20 cellular contexts compared by ENCODE assay signal in genomic region chr11:73989156-73989555, GRCh38. TPM values are rescaled to one million over a fixed set of nuclear protein-coding genes. Genes with fewer than 3 reads are reported as not detected.
DNase-seq lines count a peak whose midpoint lies in the region; ATAC-seq, FAIRE-seq and TF ChIP-seq lines count a peak whose summit lies in the region.
"Had no signal": no experiment of that assay in that cellular context is flagged by ENCODE, and none has a peak within 500 bp of the region (broad histone marks: within the 10 kb centered on the region; RNA-seq: fewer than 3 reads in every experiment).

No MANE protein-coding gene starts in this region.

- peak overlapping the region; percentile 22 for H3K4me2 ChIP-seq in Karpas-422 (ENCODE audit: low read depth, low read length, poor library complexity, severe bottlenecking)

- H3K9me3 Mint-ChIP-seq in WTC11 (no peaks in the 10 kb centered on the region), T-cell (no peaks in the 10 kb centered on the region)
- H3K9me3 Mint-ChIP-seq in activated T-cell treated with anti-CD3 and anti-CD28 coated beads, Interleukin-2, amount 50 U/mL, for 72 hours = no peaks in the 10 kb centered on the region
- H3K9me3 Mint-ChIP-seq: nephron progenitor cell had no signal

- no peak for FAIRE-seq in RCC 7860 (lab: Jason Lieb, UNC)
- FAIRE-seq in D721Med (lab: Jason Lieb, UNC) = no peak

- no peak overlapping the region for H3K4me3 Mint-ChIP-seq in WTC11
- no peak overlapping the region for H3K4me3 Mint-ChIP-seq in T-cell
- no peak overlapping the region for H3K4me3 Mint-ChIP-seq in activated T-cell treated with anti-CD3 and anti-CD28 coated beads, Interleukin-2, amount 50 U/mL, for 72 hours
- H3K4me3 Mint-ChIP-seq: nephron progenitor cell had no signal

- no peak overlapping the region for H2AFZ ChIP-seq in Karpas-422 (ENCODE audit: low read length)

- H3K9me2 ChIP-seq in Karpas-422 (replicated peaks; ENCODE audit: insufficient read depth, low read length) = no peaks in the 10 kb centered on the region

- peaks cover 62% of the 10 kb centered on the region for H3K4me1 ChIP-seq in Karpas-422 (ENCODE audit: low read length)
- H3K4me1 ChIP-seq: prostate gland had no signal

- TF ChIP-seq CTCF in WTC11 (IDR thresholded peaks at IDR 0.05) (0 out of 2 replicates have a peak, but pooled peaks have one; percentile 16), D721Med (IDR thresholded peaks at IDR 0.05; ENCODE audit: insufficient read depth, missing control alignments) (no peak)

- H3K9ac ChIP-seq in Karpas-422 (ENCODE audit: low read length) = no peak overlapping the region

- no peaks in the 10 kb centered on the region for H3K79me2 ChIP-seq in Karpas-422 (ENCODE audit: low read length)

- ATAC-seq in WTC11 (no peak; the same call in 1 of the 2 replicates), T-cell (replicated peaks in 1 of 4) (no peak)
- ATAC-seq in activated T-cell treated with anti-CD3 and anti-CD28 coated beads, Interleukin-2, amount 50 U/mL, for 72 hours (replicated peaks in 1 of 2) = no peak

- DNase-seq in 8988T = peak; percentile 17
- DNase-seq in EH (ENCODE audit: low read depth) = peak; percentile 21
- DNase-seq in Karpas-422 = peak; percentile 42
- DNase-seq in WTC11 (ENCODE audit: low spot score) = no peak
- DNase-seq in RCC 7860 (ENCODE audit: low spot score) = no peak
- DNase-seq in T-cell = no peak
- no peak for DNase-seq in D721Med (ENCODE audit: insufficient read length, low spot score)
- no peak for DNase-seq in activated T-cell treated with anti-CD3 and anti-CD28 coated beads, Interleukin-2, amount 50 U/mL, for 72 hours
- DNase-seq: activated gamma-delta T cell; amygdala; Calu3; cerebellar nuclear complex; effector CD8-positive, alpha-beta T cell; hypothalamus; kidney glomerular epithelial cell; NCI-H1105 treated with DMSO at 0.1 percent for 48 hours; nephron progenitor cell; SW 1271; WERI-Rb-1 had no signal

- H3K36me3 Mint-ChIP-seq in WTC11 (no peaks in the 10 kb centered on the region), T-cell (no peaks in the 10 kb centered on the region)
- no peaks in the 10 kb centered on the region for H3K36me3 Mint-ChIP-seq in activated T-cell treated with anti-CD3 and anti-CD28 coated beads, Interleukin-2, amount 50 U/mL, for 72 hours (ENCODE audit: insufficient read depth in 2 of 2)

- H3K4me1 Mint-ChIP-seq in WTC11 = peaks cover 11% of the 10 kb centered on the region
- H3K4me1 Mint-ChIP-seq in T-cell = peaks cover 29 to 40% (median 32%) of the 10 kb centered on the region in 3 donors
- peaks cover 55% of the 10 kb centered on the region for H3K4me1 Mint-ChIP-seq in activated T-cell treated with anti-CD3 and anti-CD28 coated beads, Interleukin-2, amount 50 U/mL, for 72 hours (ENCODE audit: low read depth)

- H3K27me3 Mint-ChIP-seq in WTC11 (ENCODE audit: low read depth) (peaks cover under 1% of the 10 kb centered on the region; the same call in 1 of the 2 replicates), T-cell (no peaks in the 10 kb centered on the region)
- no peaks in the 10 kb centered on the region for H3K27me3 Mint-ChIP-seq in activated T-cell treated with anti-CD3 and anti-CD28 coated beads, Interleukin-2, amount 50 U/mL, for 72 hours (ENCODE audit: low read depth)

- no peaks in the 10 kb centered on the region for H3K36me3 ChIP-seq in Karpas-422 (ENCODE audit: insufficient read depth, low read length)
- H3K36me3 ChIP-seq: prostate gland, WERI-Rb-1 had no signal

- H3K27ac ChIP-seq in Karpas-422 (ENCODE audit: low read length) = no peak overlapping the region
- H3K27ac ChIP-seq: prostate gland, WERI-Rb-1 had no signal

- CTCF ChIA-PET in WTC11 (lab: Charles Lee) = no interaction called here
- CTCF ChIA-PET in T-cell (lab: Charles Lee) = no interaction called here

- no peaks in the 10 kb centered on the region for H4K20me1 ChIP-seq in Karpas-422 (ENCODE audit: insufficient read depth, low read depth, low read length)

- POLR2A ChIA-PET in WTC11 (lab: Charles Lee) = no interaction called here
- POLR2A ChIA-PET in T-cell (lab: Charles Lee) = no interaction called here

- no peak overlapping the region for H3K4me3 ChIP-seq in Karpas-422 (ENCODE audit: low read length)
- H3K4me3 ChIP-seq: prostate gland had no signal

- H3K9me3 ChIP-seq in Karpas-422 (ENCODE audit: low read length) = no peaks in the 10 kb centered on the region
- H3K9me3 ChIP-seq: prostate gland had no signal

- no peak overlapping the region for H3K27ac Mint-ChIP-seq in WTC11
- H3K27ac Mint-ChIP-seq in T-cell = no peak overlapping the region
- H3K27ac Mint-ChIP-seq in activated T-cell treated with anti-CD3 and anti-CD28 coated beads, Interleukin-2, amount 50 U/mL, for 72 hours = no peak overlapping the region
- H3K27ac Mint-ChIP-seq: nephron progenitor cell had no signal

- H3K27me3 ChIP-seq in Karpas-422 (ENCODE audit: low read length) = no peaks in the 10 kb centered on the region

TF ChIP-seq in WTC11, 78 proteins besides CTCF, POLR2A, EP300 and RAD21 (continues in another document):
- TF ChIP-seq MYBL2 (CRISPR knock-in tag; IDR thresholded peaks at IDR 0.05) (no peak), FOXP1 (CRISPR knock-in tag; IDR thresholded peaks at IDR 0.05; ENCODE audit: borderline replicate concordance) (no peak), ZNF512 (CRISPR knock-in tag; IDR thresholded peaks at IDR 0.05; ENCODE audit: borderline replicate concordance) (no peak), SMAD4 (CRISPR knock-in tag; IDR thresholded peaks at IDR 0.05) (no peak), OVOL2 (CRISPR knock-in tag; IDR thresholded peaks at IDR 0.05; ENCODE audit: borderline replicate concordance) (no peak), AR (CRISPR knock-in tag; IDR thresholded peaks at IDR 0.05) (no peak), ETV6 (CRISPR knock-in tag; IDR thresholded peaks at IDR 0.05) (no peak), GTF2I (CRISPR knock-in tag; conservative IDR thresholded peaks at IDR 0.05) (no peak), ZMAT4 (CRISPR knock-in tag; IDR thresholded peaks at IDR 0.05) (no peak)

RNA-seq across cellular contexts. Expression of gene UCP2, which starts 6.5 kb away (rescaled TPM):
- total RNA-seq in Karpas-422 (2014; rRNA removed; shearing (Covaris generic); ENCODE audit: low replicate concordance) = 189 and 274 TPM in 2 replicates
- 54.0 to 66.8 TPM (median 64.2 TPM) in 3 replicates for total RNA-seq in WTC11 (2021)
- 100 to 1,000 TPM; 241 to 754 (median 311) TPM for total RNA-seq in T-cell
- total RNA-seq in activated T-cell treated with anti-CD3 and anti-CD28 coated beads, Interleukin-2, amount 50 U/mL, for 72 hours = 100 to 1,000 TPM; 152 to 198 TPM

RNA-seq across cellular contexts. Expression of gene UCP3, which starts 19.7 kb away (rescaled TPM):
- 3.0 and 4.0 TPM in 2 replicates for total RNA-seq in Karpas-422 (2014; rRNA removed; shearing (Covaris generic); ENCODE audit: low replicate concordance)
- total RNA-seq in WTC11 (2021) (0.50 to 0.73 TPM (median 0.55 TPM) in 3 replicates), T-cell (1 to 10 TPM; 5.7 to 6.8 (median 6.5) TPM)
- 1 to 10 TPM; 3.7 to 5.4 TPM for total RNA-seq in activated T-cell treated with anti-CD3 and anti-CD28 coated beads, Interleukin-2, amount 50 U/mL, for 72 hours

RNA-seq across cellular contexts. Expression of gene DNAJB13, which starts 38.3 kb away (rescaled TPM):
- total RNA-seq in Karpas-422 (2014; rRNA removed; shearing (Covaris generic); ENCODE audit: low replicate concordance) = 0.22 TPM in 1 of 2 replicates, not detected in the other
- 0.18 to 0.24 TPM (median 0.21 TPM) in 3 replicates for total RNA-seq in WTC11 (2021)
- under 1 TPM in 3 of 5 donors, not detected in 2; 0.19 to 0.96 (median 0.30) TPM for total RNA-seq in T-cell
- total RNA-seq in activated T-cell treated with anti-CD3 and anti-CD28 coated beads, Interleukin-2, amount 50 U/mL, for 72 hours = 1 to 10 TPM in 1 of 2 donors, under 1 TPM in 1; 0.53 to 1.1 TPM

Comparison
In these comparisons a context has a peak if more than half of its experiments do, and no peak if none do; other contexts are left out.
1. DNase-seq: peak in 8988T (single experiment), EH (single experiment) and Karpas-422 (single experiment); none in WTC11 (single experiment), RCC 7860 (single experiment), T-cell (0 of 34), D721Med (single experiment) and activated T-cell treated with anti-CD3 and anti-CD28 coated beads, Interleukin-2, amount 50 U/mL, for 72 hours (0 of 2).